8 cellular contexts compared by ENCODE assay signal in the genomic region with DNA sequence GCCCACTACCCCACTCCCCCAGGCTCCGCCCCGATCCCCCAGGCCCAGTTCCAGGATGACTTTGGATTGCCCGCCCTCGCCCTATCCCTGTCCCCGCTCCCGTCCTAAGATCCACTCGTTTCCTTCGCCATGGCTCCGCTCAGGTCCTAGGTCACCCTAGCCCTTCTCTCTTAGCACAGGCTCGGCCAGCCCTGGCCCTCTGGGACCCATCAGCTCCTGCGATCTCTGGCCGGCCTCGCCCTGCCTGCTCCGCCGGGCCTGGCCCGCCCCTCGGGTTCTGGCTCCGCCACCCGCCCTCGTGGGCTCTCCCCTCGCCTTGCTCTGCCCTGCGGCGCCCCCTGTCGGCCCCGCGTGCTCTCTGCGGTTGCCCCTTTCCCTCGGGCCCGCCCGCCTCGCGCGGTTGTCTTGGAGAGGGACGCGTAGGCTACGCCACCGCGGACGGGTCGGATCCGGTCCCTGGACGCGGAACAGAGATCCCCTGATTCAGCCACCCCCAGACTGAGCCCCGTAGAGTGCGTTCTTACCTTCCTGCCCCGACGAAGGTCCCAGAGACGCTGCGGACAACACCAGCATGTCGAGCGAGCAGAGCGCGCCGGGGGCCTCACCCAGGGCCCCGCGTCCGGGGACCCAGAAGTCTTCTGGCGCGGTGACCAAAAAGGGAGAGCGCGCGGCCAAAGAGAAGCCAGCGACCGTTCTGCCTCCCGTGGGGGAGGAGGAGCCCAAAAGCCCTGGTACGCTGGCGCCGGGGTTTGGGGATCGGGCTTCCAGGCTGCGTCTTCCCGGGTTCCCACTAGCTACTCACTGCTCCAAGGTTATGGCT. TPM values are rescaled to one million over a fixed set of nuclear protein-coding genes. Genes with fewer than 3 reads are reported as not detected.
A peak's percentile ranks its signal among the peaks of the same experiment; 100 is the strongest.
DNase-seq lines count a peak whose midpoint lies in the region; ATAC-seq and TF ChIP-seq lines count a peak whose summit lies in the region.

Gene LRRC71 (plus strand): TSS at position 400 of the 820 bp plus-strand sequence. CDS start 172 bp downstream, at position 572.

- intact Hi-C loops in right cardiac atrium (cut with DNase I), result no loop called here

- WGBS in right cardiac atrium, result 8% methylated on average over 71 of the region's 71 CpGs

- H3K9ac ChIP-seq in SU-DHL-6 (ENCODE audit: low read length) (no peak within 1 kb of the TSS), rectal smooth muscle tissue (ENCODE audit: low read length) (no peak within 1 kb of the TSS)

- no peaks in the 10 kb centered on the region for H3K36me3 ChIP-seq in CD4-positive, CD25-positive, alpha-beta regulatory T cell (ENCODE audit: control insufficient read depth, insufficient read depth, low read length)
- no peaks in the 10 kb centered on the region for H3K36me3 ChIP-seq in SU-DHL-6 (ENCODE audit: low read length)
- H3K36me3 ChIP-seq in rectal smooth muscle tissue (ENCODE audit: control insufficient read depth, insufficient read depth, low read length), result no peaks in the 10 kb centered on the region

- peaks cover 21% of the 10 kb centered on the region for H3K4me1 ChIP-seq in CD4-positive, CD25-positive, alpha-beta regulatory T cell (ENCODE audit: control insufficient read depth, insufficient read depth, low read length, poor library complexity, severe bottlenecking)
- H3K4me1 ChIP-seq in right cardiac atrium (ENCODE audit: control insufficient read depth, insufficient read depth, low read length) (no peaks in the 10 kb centered on the region), rectal smooth muscle tissue (ENCODE audit: control insufficient read depth, insufficient read depth, low read length) (no peaks in the 10 kb centered on the region)

- peaks cover 32% of the 10 kb centered on the region for H3K27me3 ChIP-seq in CD4-positive, CD25-positive, alpha-beta regulatory T cell (ENCODE audit: control insufficient read depth, insufficient read depth, low read length)
- H3K27me3 ChIP-seq in SU-DHL-6 (ENCODE audit: low read length) (no peaks in the 10 kb centered on the region), right cardiac atrium (ENCODE audit: control insufficient read depth, insufficient read depth) (peaks cover 3% of the 10 kb centered on the region), rectal smooth muscle tissue (ENCODE audit: control insufficient read depth, insufficient read depth, low read length) (peaks cover 44% of the 10 kb centered on the region)

- H3K4me3 ChIP-seq in CD4-positive, CD25-positive, alpha-beta regulatory T cell (ENCODE audit: low read depth, low read length), result no peak within 1 kb of the TSS
- no peak within 1 kb of the TSS for H3K4me3 ChIP-seq in SU-DHL-6 (ENCODE audit: insufficient read depth, low read length, poor library complexity, severe bottlenecking)
- H3K4me3 ChIP-seq in right cardiac atrium (ENCODE audit: low read length), result no peak within 1 kb of the TSS
- peak within 1 kb of the TSS; percentile 30 for H3K4me3 ChIP-seq in rectal smooth muscle tissue (ENCODE audit: low read length)

- ATAC-seq in CD4-positive, CD25-positive, alpha-beta regulatory T cell (ENCODE audit: low read depth in 2 of 2), result peak; percentile 60 to 66
- peak; percentile 95 for ATAC-seq in right cardiac atrium
- no peak for ATAC-seq in GM18870 (IDR thresholded peaks at IDR 0.05; ENCODE audit: unreplicated experiment)
- no peak for ATAC-seq in GM19324 (IDR thresholded peaks at IDR 0.05; ENCODE audit: low FRiP score, unreplicated experiment)

- peaks cover 0 to 22% (median 8%) of the 10 kb centered on the region in 4 donors for H3K4me1 Mint-ChIP-seq in CD4-positive, CD25-positive, alpha-beta regulatory T cell

- H3K9me3 ChIP-seq in CD4-positive, CD25-positive, alpha-beta regulatory T cell (ENCODE audit: control insufficient read depth in 2 of 2, low read length in 2 of 2), result no peaks in the 10 kb centered on the region
- H3K9me3 ChIP-seq in SU-DHL-6 (ENCODE audit: insufficient read depth, low read length), result no peaks in the 10 kb centered on the region
- H3K9me3 ChIP-seq in right cardiac atrium (ENCODE audit: control insufficient read depth, low read length), result no peaks in the 10 kb centered on the region

- TF ChIP-seq CTCF in SU-DHL-6 (IDR thresholded peaks at IDR 0.05; ENCODE audit: insufficient read depth, low read length, poor library complexity, severe bottlenecking), result peak; percentile 23

- H3K9me2 ChIP-seq in SU-DHL-6 (replicated peaks; ENCODE audit: insufficient read depth, low read length), result no peaks in the 10 kb centered on the region

- no peak within 1 kb of the TSS for H2AFZ ChIP-seq in SU-DHL-6 (ENCODE audit: low read depth, low read length, severe bottlenecking)

- peaks cover 0 to 2% (median 0%) of the 10 kb centered on the region in 7 donors for H3K9me3 Mint-ChIP-seq in CD4-positive, CD25-positive, alpha-beta regulatory T cell

- peak; percentile 11 to 62 (median 40) for DNase-seq in CD4-positive, CD25-positive, alpha-beta regulatory T cell
- peak; percentile 21 for DNase-seq in HT1080 (ENCODE audit: low read depth)
- peak; percentile 48 for DNase-seq in amniotic stem cell (lab: John Stamatoyannopoulos, UW)
- peak; percentile 89 to 95 (median 95) for DNase-seq in right cardiac atrium

- H3F3A ChIP-seq in SU-DHL-6 (ENCODE audit: insufficient read depth), result no peaks in the 10 kb centered on the region

- H3K4me2 ChIP-seq in SU-DHL-6 (ENCODE audit: low read depth, low read length, poor library complexity, severe bottlenecking), result no peak within 1 kb of the TSS

- H3K27me3 Mint-ChIP-seq in CD4-positive, CD25-positive, alpha-beta regulatory T cell, result peaks cover 89% of the 10 kb centered on the region

- H3K36me3 Mint-ChIP-seq in CD4-positive, CD25-positive, alpha-beta regulatory T cell, result no peaks in the 10 kb centered on the region

- no peaks in the 10 kb centered on the region for H4K20me1 ChIP-seq in SU-DHL-6 (ENCODE audit: low read depth, low read length)

- no peak within 1 kb of the TSS for H3K27ac Mint-ChIP-seq in CD4-positive, CD25-positive, alpha-beta regulatory T cell

- no peak within 1 kb of the TSS for H3K27ac ChIP-seq in CD4-positive, CD25-positive, alpha-beta regulatory T cell (ENCODE audit: insufficient read depth, low read length, poor library complexity, severe bottlenecking)
- H3K27ac ChIP-seq in SU-DHL-6 (ENCODE audit: low read depth, low read length), result no peak within 1 kb of the TSS
- H3K27ac ChIP-seq in right cardiac atrium (ENCODE audit: low read length), result no peak within 1 kb of the TSS
- H3K27ac ChIP-seq in rectal smooth muscle tissue (ENCODE audit: low read depth, low read length), result no peak within 1 kb of the TSS

- peak within 1 kb of the TSS in 1 of 4 donors; percentile 2 for H3K4me3 Mint-ChIP-seq in CD4-positive, CD25-positive, alpha-beta regulatory T cell

- no peaks in the 10 kb centered on the region for H3K79me2 ChIP-seq in SU-DHL-6 (ENCODE audit: insufficient read depth, low read length)

RNA-seq across cellular contexts. Expression of gene LRRC71, which starts in this region (rescaled TPM):
- total RNA-seq in CD4-positive, CD25-positive, alpha-beta regulatory T cell, result not detected
- polyA plus RNA-seq in CD4-positive, CD25-positive, alpha-beta regulatory T cell, result not detected
- not detected in 2 replicates for total RNA-seq in HT1080 (2014; rRNA removed; shearing (Covaris generic))
- polyA plus RNA-seq in HT1080 (2015; cell fraction: cytosol; rRNA removed), result not detected in 2 replicates
- not detected in 2 replicates for polyA plus RNA-seq in HT1080 (2015; cell fraction: nucleus; rRNA removed)
- total RNA-seq in right cardiac atrium, result under 1 TPM in 1 of 4 donors, not detected in 3; 0.31 TPM
- 0.18 TPM for polyA plus RNA-seq in right cardiac atrium

Comparison
In these comparisons a context has a peak if more than half of its experiments do, and no peak if none do; other contexts are left out.
1. Peak in DNase-seq and ATAC-seq in CD4-positive, CD25-positive, alpha-beta regulatory T cell; RNA of the gene not detected or under 1 TPM.
2. Peak in DNase-seq in HT1080; RNA of the gene not detected or under 1 TPM.
3. Peak in DNase-seq and ATAC-seq in right cardiac atrium; RNA of the gene not detected or under 1 TPM.
4. DNase-seq: peak in every context shown above with its lines; median percentile 95 in right cardiac atrium; 48 in amniotic stem cell; 40 in CD4-positive, CD25-positive, alpha-beta regulatory T cell; 21 in HT1080.